In the genomic region with DNA sequence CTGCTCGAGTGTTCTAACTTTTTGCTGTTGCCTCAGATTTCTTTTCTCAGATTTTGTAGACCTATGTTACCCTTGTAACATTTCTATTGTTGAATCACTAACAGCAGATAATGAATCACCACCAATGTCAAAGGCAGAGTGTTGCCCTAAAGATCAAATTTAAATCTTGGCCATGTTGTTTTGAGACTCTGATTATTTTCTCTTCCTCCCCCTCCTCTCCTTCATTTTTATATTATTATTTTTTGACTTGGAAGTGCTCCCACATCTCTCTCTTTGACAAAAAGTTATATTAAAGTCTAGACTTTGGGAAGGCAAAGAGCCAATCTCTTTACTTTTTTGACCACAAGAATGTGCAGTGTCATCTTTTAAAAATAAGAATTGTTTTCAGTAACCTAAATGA, we compare ENCODE assay signal across 21 cellular contexts.
DNase-seq lines count a peak whose midpoint lies in the region; ATAC-seq and TF ChIP-seq lines count a peak whose summit lies in the region.
"Had no signal": no experiment of that assay in that cellular context is flagged by ENCODE, and none has a peak within 500 bp of the region (broad histone marks: within the 10 kb centered on the region; RNA-seq: fewer than 3 reads in every experiment).

No MANE protein-coding gene starts in this region.

- peaks cover 3% of the 10 kb centered on the region for H3K9me3 ChIP-seq in osteoblast (ENCODE audit: low read depth, low read length)
- H3K9me3 ChIP-seq: ascending aorta, uterus had no signal

- in situ Hi-C loops in Caki2 (cut with HindIII; ENCODE audit: low pct_unique_long_range_greater_than_20kb, low sequenced_read_pairs): no loop called here
- in situ Hi-C loops in astrocyte of the cerebellum (cut with HindIII; ENCODE audit: low sequenced_read_pairs): no loop called here

- H3K4me1 ChIP-seq in osteoblast (ENCODE audit: insufficient read depth, low read length): peaks cover 19% of the 10 kb centered on the region
- H3K4me1 ChIP-seq: ascending aorta, uterus had no signal

- H3K27me3 ChIP-seq in osteoblast (ENCODE audit: insufficient read depth, low read length): no peaks in the 10 kb centered on the region
- H3K27me3 ChIP-seq: ascending aorta, uterus had no signal

- no peak for ATAC-seq in GM18511 (IDR thresholded peaks at IDR 0.05; ENCODE audit: unreplicated experiment)
- no peak for ATAC-seq in GM19395 (IDR thresholded peaks at IDR 0.05; ENCODE audit: unreplicated experiment)
- ATAC-seq: activated T-cell treated with anti-CD3 and anti-CD28 coated beads, Interleukin-2, amount 50 U/mL, for 4 hours; left lobe of liver had no signal

- peak overlapping the region; percentile 52 for H3K27ac ChIP-seq in osteoblast (ENCODE audit: low read depth, low read length)
- H3K27ac ChIP-seq: ascending aorta, uterus had no signal

- H2AFZ ChIP-seq in osteoblast (ENCODE audit: low read length): no peak overlapping the region

- DNase-seq in Caki2 (ENCODE audit: low read depth) (peak; percentile 64), astrocyte of the cerebellum (ENCODE audit: low read depth) (peak; percentile 66), fibroblast of the aortic adventitia (ENCODE audit: low read depth) (peak; percentile 2), osteoblast (ENCODE audit: insufficient read length, low spot score, missing footprints) (no peak), germinal center (ENCODE audit: low spot score) (no peak), putamen (ENCODE audit: low spot score) (no peak)
- DNase-seq: activated CD8-positive, alpha-beta memory T cell treated with anti-CD3 and anti-CD28 coated beads for 24 hours; activated naive CD4-positive, alpha-beta T cell treated with anti-CD3 and anti-CD28 coated beads, Interleukin-2, amount 10 ng/mL, durations not matched to agents 7 days and 5 days; activated T-cell treated with anti-CD3 and anti-CD28 coated beads, Interleukin-2, amount 50 U/mL, for 4 hours; C1 segment of cervical spinal cord; cortex of kidney; glutamatergic neuron; IMR-90; NCI-H1436 treated with DMSO at 0.1 percent for 48 hours; NCI-H524 treated with DMSO at 0.1 percent for 48 hours; SW 1271; uterus had no signal

- H3K79me2 ChIP-seq in osteoblast (ENCODE audit: insufficient read depth, low read length): no peaks in the 10 kb centered on the region

- no peak overlapping the region for H3K4me3 ChIP-seq in astrocyte of the cerebellum (ENCODE audit: low read depth, low read length)
- no peak overlapping the region for H3K4me3 ChIP-seq in fibroblast of the aortic adventitia (ENCODE audit: low read depth, low read length)
- H3K4me3 ChIP-seq in osteoblast (ENCODE audit: insufficient read depth, low read length): no peak overlapping the region
- H3K4me3 ChIP-seq: ascending aorta, uterus had no signal

- peak overlapping the region; percentile 15 for H3K4me2 ChIP-seq in osteoblast (ENCODE audit: insufficient read depth, low read length)

- H4K20me1 ChIP-seq in osteoblast (ENCODE audit: insufficient read depth, low read length): no peaks in the 10 kb centered on the region

- no peaks in the 10 kb centered on the region for H3K36me3 ChIP-seq in osteoblast (ENCODE audit: insufficient read depth, low read length)
- H3K36me3 ChIP-seq: ascending aorta, uterus had no signal

- no peak for TF ChIP-seq CTCF in astrocyte of the cerebellum (IDR thresholded peaks at IDR 0.05; ENCODE audit: low read depth, low read length, missing control alignments)
- no peak for TF ChIP-seq CTCF in fibroblast of the aortic adventitia (IDR thresholded peaks at IDR 0.05; ENCODE audit: insufficient read depth, low read length)
- no peak for TF ChIP-seq CTCF in osteoblast (IDR thresholded peaks at IDR 0.05; ENCODE audit: extremely low read depth, low read depth, low read length)

Comparison
In these comparisons a context has a peak if more than half of its experiments do, and no peak if none do; other contexts are left out.
1. DNase-seq: peak in Caki2 (single experiment), astrocyte of the cerebellum (single experiment) and fibroblast of the aortic adventitia (single experiment); none in osteoblast (single experiment), germinal center (single experiment) and putamen (single experiment).